ENCODE assay signal across 1 cellular context in genomic region chr17:6641374-6641818, GRCh38.
TF ChIP-seq lines count a peak whose summit lies in the region.

No MANE protein-coding gene starts in this region.

TF ChIP-seq in SK-N-SH treated with all-trans-retinoic acid at 6 μM for 48 hours, 23 proteins besides CTCF, POLR2A, EP300 and RAD21 (continued from another document):
- TF ChIP-seq PATZ1 (CRISPR knock-in tag; IDR thresholded peaks at IDR 0.05; ENCODE audit: borderline replicate concordance) (no peak), ZC3H10 (CRISPR knock-in tag; IDR thresholded peaks at IDR 0.05) (no peak), ESRRG (CRISPR knock-in tag; IDR thresholded peaks at IDR 0.05) (no peak), ARNTL (CRISPR knock-in tag; IDR thresholded peaks at IDR 0.05; ENCODE audit: borderline replicate concordance, low read depth) (no peak), TOX (CRISPR knock-in tag; IDR thresholded peaks at IDR 0.05; ENCODE audit: borderline replicate concordance) (no peak), ZNF8 (CRISPR knock-in tag; IDR thresholded peaks at IDR 0.05) (no peak), ISL1 (CRISPR knock-in tag; IDR thresholded peaks at IDR 0.05) (no peak), TSHZ2 (CRISPR knock-in tag; IDR thresholded peaks at IDR 0.05) (no peak)
TF ChIP-seq in SK-N-SH treated with all-trans-retinoic acid at 6 μM for 48 hours: peak in this region for 0.
